Comparison of ENCODE assay signal across 28 cellular contexts in genomic region chr1:13949571-13949970, GRCh38.
DNase-seq lines count a peak whose midpoint lies in the region; TF ChIP-seq lines count a peak whose summit lies in the region.
"Had no signal": no experiment of that assay in that cellular context is flagged by ENCODE, and none has a peak within 500 bp of the region (broad histone marks: within the 10 kb centered on the region; RNA-seq: fewer than 3 reads in every experiment).

No MANE protein-coding gene starts in this region.

- H3K27me3 ChIP-seq in adipocyte (replicated peaks; ENCODE audit: control insufficient read depth, insufficient read depth, low read length): no peaks in the 10 kb centered on the region
- no peaks in the 10 kb centered on the region for H3K27me3 ChIP-seq in esophagus muscularis mucosa
- no peaks in the 10 kb centered on the region for H3K27me3 ChIP-seq in sigmoid colon
- no peaks in the 10 kb centered on the region for H3K27me3 ChIP-seq in thyroid gland
- H3K27me3 ChIP-seq in brain microvascular endothelial cell (replicated peaks): no peaks in the 10 kb centered on the region
- H3K27me3 ChIP-seq: colonic mucosa, MG63 had no signal

- peak overlapping the region; percentile 53 for H3K9ac ChIP-seq in adipocyte (ENCODE audit: low read length)
- H3K9ac ChIP-seq: parathyroid adenoma had no signal

- no peak overlapping the region for H3K4me3 ChIP-seq in adipocyte (ENCODE audit: low read length)
- no peak overlapping the region for H3K4me3 ChIP-seq in esophagus muscularis mucosa
- no peak overlapping the region for H3K4me3 ChIP-seq in sigmoid colon
- H3K4me3 ChIP-seq in thyroid gland (replicated peaks in 1 of 3): no peak overlapping the region
- H3K4me3 ChIP-seq in brain microvascular endothelial cell (ENCODE audit: low read depth, low read length): no peak overlapping the region
- H3K4me3 ChIP-seq: colonic mucosa, MG63, SJCRH30 had no signal

- H3K9me3 ChIP-seq in adipocyte (ENCODE audit: control insufficient read depth, low read length) (no peaks in the 10 kb centered on the region), esophagus muscularis mucosa (no peaks in the 10 kb centered on the region), sigmoid colon (no peaks in the 10 kb centered on the region), thyroid gland (no peaks in the 10 kb centered on the region)
- H3K9me3 ChIP-seq: colonic mucosa, MG63, SJCRH30 had no signal

- peaks cover 60% of the 10 kb centered on the region for H3K4me1 ChIP-seq in adipocyte (ENCODE audit: control insufficient read depth, insufficient read depth, low read length)
- peaks cover 0 to 7% (median 2%) of the 10 kb centered on the region in 4 donors for H3K4me1 ChIP-seq in esophagus muscularis mucosa
- no peaks in the 10 kb centered on the region for H3K4me1 ChIP-seq in sigmoid colon
- no peaks in the 10 kb centered on the region for H3K4me1 ChIP-seq in thyroid gland
- H3K4me1 ChIP-seq: colonic mucosa, parathyroid adenoma, SJCRH30 had no signal

- 91% methylated on average over 4 of the region's 4 CpGs for WGBS in esophagus muscularis mucosa
- 86 to 93% methylated on average over 4 of the region's 4 CpGs for WGBS in sigmoid colon, 2 donors
- 87 to 92% methylated on average over 4 of the region's 4 CpGs for WGBS in thyroid gland, 2 donors

- DNase-seq in adipocyte (ENCODE audit: low read depth) (no peak), esophagus muscularis mucosa (ENCODE audit: extremely low spot score) (peak; percentile 64), sigmoid colon (no peak), thyroid gland (no peak), brain microvascular endothelial cell (no peak), OCI-M2 (lab: John Stamatoyannopoulos, UW; ENCODE audit: unreplicated experiment) (no peak), HPDE6-E6E7 (ENCODE audit: extremely low spot score) (no peak)
- DNase-seq: activated CD4-positive, alpha-beta T cell treated with anti-CD3 and anti-CD28 coated beads for 48 hours; activated CD8-positive, alpha-beta memory T cell treated with anti-CD3 and anti-CD28 coated beads for 24 hours; activated T-cell treated with anti-CD3 and anti-CD28 coated beads for 4 hours; amygdala; CD8-positive, alpha-beta memory T cell; colonic mucosa; DMS 273 treated with DMSO at 0.1 percent for 48 hours; effector memory CD8-positive, alpha-beta T cell; KG1; kidney glomerular epithelial cell; NCI-H1105 treated with DMSO at 0.1 percent for 48 hours; NCI-H187 treated with DMSO at 0.1 percent for 48 hours; NCI-H2171; SJCRH30; stimulated activated CD4-positive, alpha-beta T cell treated with anti-CD3 and anti-CD28 coated beads, Interleukin-12 subunit alpha, Interleukin-12 subunit beta, amount 100 ng/mL, for 4 hours; stimulated activated CD4-positive, alpha-beta T cell treated with anti-CD3 and anti-CD28 coated beads, Interleukin-2, amount 100 ng/mL, for 48 hours; T1000 had no signal

- in situ Hi-C loops in brain microvascular endothelial cell (cut with HindIII; ENCODE audit: low pct_ligation_motif_present, low sequenced_read_pairs): no loop called here

- intact Hi-C loops in esophagus muscularis mucosa (cut with DNase I) (no loop called here), sigmoid colon (cut with DNase I) (no loop called here), thyroid gland (cut with DNase I) (no loop called here)

- H3K36me3 ChIP-seq in adipocyte (ENCODE audit: control insufficient read depth, insufficient read depth, low read length, severe bottlenecking) (no peaks in the 10 kb centered on the region), esophagus muscularis mucosa (no peaks in the 10 kb centered on the region), sigmoid colon (no peaks in the 10 kb centered on the region), thyroid gland (no peaks in the 10 kb centered on the region), brain microvascular endothelial cell (replicated peaks) (no peaks in the 10 kb centered on the region)
- H3K36me3 ChIP-seq: colonic mucosa, MG63, SJCRH30 had no signal

- TF ChIP-seq POLR2A in esophagus muscularis mucosa (IDR thresholded peaks at IDR 0.05; ENCODE audit: low read depth) (no peak), sigmoid colon (IDR thresholded peaks at IDR 0.05) (no peak), thyroid gland (IDR thresholded peaks at IDR 0.05) (no peak)

- no peak for TF ChIP-seq EP300 in esophagus muscularis mucosa (IDR thresholded peaks at IDR 0.05)
- TF ChIP-seq EP300 in sigmoid colon (IDR thresholded peaks at IDR 0.05): no peak

- TF ChIP-seq CTCF in esophagus muscularis mucosa (IDR thresholded peaks at IDR 0.05): no peak
- no peak for TF ChIP-seq CTCF in sigmoid colon (IDR thresholded peaks at IDR 0.05)
- TF ChIP-seq CTCF in thyroid gland (IDR thresholded peaks at IDR 0.05): no peak
- TF ChIP-seq CTCF in brain microvascular endothelial cell (IDR thresholded peaks at IDR 0.05; ENCODE audit: low read depth, low read length, missing control alignments): no peak

- H3K27ac ChIP-seq in esophagus muscularis mucosa (replicated peaks in 1 of 4) (peak overlapping the region; percentile 40 to 62 (median 57)), sigmoid colon (peak overlapping the region; percentile 10 to 64 (median 38)), thyroid gland (peak overlapping the region in 2 of 3 donors; percentile 29 to 46), brain microvascular endothelial cell (no peak overlapping the region)
- H3K27ac ChIP-seq: colonic mucosa, HL-60, parathyroid adenoma, SJCRH30, VCaP had no signal
